1 cellular context compared by ENCODE assay signal in the genomic region with DNA sequence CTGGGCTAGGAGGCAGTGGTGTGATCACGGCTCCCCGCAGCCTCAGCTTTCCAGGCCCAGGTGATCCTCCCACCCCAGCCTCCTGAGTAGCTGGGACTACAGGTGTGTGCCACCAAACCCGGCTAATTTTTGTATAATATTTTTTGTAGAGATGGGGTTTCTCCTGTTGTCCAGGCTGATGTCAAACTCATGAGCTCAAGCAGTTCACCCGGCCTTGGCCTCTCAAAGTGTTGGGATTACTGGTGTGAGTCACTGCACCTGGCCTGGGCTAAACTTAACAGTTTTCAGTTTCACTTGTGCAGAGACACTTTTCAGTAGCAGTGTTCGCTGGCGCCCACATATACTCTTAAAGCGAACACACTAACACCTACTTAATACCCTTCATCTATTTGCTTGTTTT.
TF ChIP-seq lines count a peak whose summit lies in the region.

No MANE protein-coding gene starts in this region.

TF ChIP-seq in SK-N-SH, 30 proteins besides CTCF, POLR2A, EP300 and RAD21 (continued from another document):
- TF ChIP-seq, protein P1, sequence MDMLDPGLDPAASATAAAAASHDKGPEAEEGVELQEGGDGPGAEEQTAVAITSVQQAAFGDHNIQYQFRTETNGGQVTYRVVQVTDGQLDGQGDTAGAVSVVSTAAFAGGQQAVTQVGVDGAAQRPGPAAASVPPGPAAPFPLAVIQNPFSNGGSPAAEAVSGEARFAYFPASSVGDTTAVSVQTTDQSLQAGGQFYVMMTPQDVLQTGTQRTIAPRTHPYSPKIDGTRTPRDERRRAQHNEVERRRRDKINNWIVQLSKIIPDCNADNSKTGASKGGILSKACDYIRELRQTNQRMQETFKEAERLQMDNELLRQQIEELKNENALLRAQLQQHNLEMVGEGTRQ (IDR thresholded peaks at IDR 0.05; ENCODE audit: borderline replicate concordance, low read depth, low read length) = no peak
